ENCODE assay signal across 21 cellular contexts in the genomic region with DNA sequence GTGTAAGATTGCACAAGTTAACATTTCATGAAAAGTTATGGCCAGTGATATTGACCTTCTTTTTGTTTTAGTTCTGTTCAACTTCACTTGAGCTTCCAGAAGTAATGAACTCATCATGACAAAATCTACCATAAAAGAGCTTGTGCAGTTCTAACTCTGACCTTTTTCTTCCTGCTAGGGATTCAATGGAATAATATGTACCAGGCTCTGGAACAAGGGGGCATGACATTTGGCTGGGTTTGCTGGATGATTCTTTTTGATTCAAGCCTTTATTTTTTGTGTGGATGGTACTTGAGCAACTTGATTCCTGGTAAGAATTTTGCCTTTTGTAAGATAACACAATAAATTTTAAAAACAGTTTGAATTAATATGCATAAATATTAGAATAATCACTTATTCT.
DNase-seq lines count a peak whose midpoint lies in the region; ATAC-seq, FAIRE-seq and TF ChIP-seq lines count a peak whose summit lies in the region.
"Had no signal": no experiment of that assay in that cellular context is flagged by ENCODE, and none has a peak within 500 bp of the region (broad histone marks: within the 10 kb centered on the region; RNA-seq: fewer than 3 reads in every experiment).

No MANE protein-coding gene starts in this region.

- DNase-seq in HCEC 1CT (peak; percentile 52), choroid plexus epithelial cell (ENCODE audit: low read depth) (peak; percentile 59), medulla oblongata (ENCODE audit: extremely low spot score) (peak; percentile 15), testis (peak; percentile 58), right cardiac atrium (no peak), GM19239 (ENCODE audit: insufficient read length, low spot score) (no peak), Right ventricle myocardium inferior (ENCODE audit: missing footprints) (no peak)
- DNase-seq: AML-193; Caco-2; CD4-positive, alpha-beta T cell; HFFc6 had no signal

- H3K27ac ChIP-seq in testis (peak overlapping the region in 1 of 2 donors; percentile 25), right cardiac atrium (ENCODE audit: low read length) (no peak overlapping the region)
- H3K27ac ChIP-seq: 22Rv1, A549, C4-2B had no signal

- no peaks in the 10 kb centered on the region for H3K27me3 ChIP-seq in testis
- no peaks in the 10 kb centered on the region for H3K27me3 ChIP-seq in right cardiac atrium (ENCODE audit: control insufficient read depth, insufficient read depth)

- H3K4me1 ChIP-seq in testis (peaks cover 4% of the 10 kb centered on the region), right cardiac atrium (ENCODE audit: control insufficient read depth, insufficient read depth, low read length) (no peaks in the 10 kb centered on the region)
- H3K4me1 ChIP-seq: A549, Caco-2 had no signal

- TF ChIP-seq CTCF in choroid plexus epithelial cell (conservative IDR thresholded peaks at IDR 0.05; ENCODE audit: low read depth, low read length) = no peak
- TF ChIP-seq CTCF in testis (IDR thresholded peaks at IDR 0.05) = no peak

- no peak for FAIRE-seq in GM19239 (lab: Jason Lieb, UNC)
- FAIRE-seq: A549, D721Med, G401.6, GM12891, H54, HepG2 had no signal

- H3K36me3 ChIP-seq in testis (ENCODE audit: low read depth, missing control alignments) = no peaks in the 10 kb centered on the region

- ATAC-seq in right cardiac atrium = no peak
- ATAC-seq in Right ventricle myocardium inferior = no peak
- ATAC-seq: A549, HCT116, HepG2 had no signal

- H3K4me3 ChIP-seq in choroid plexus epithelial cell (ENCODE audit: low read depth, low read length) = no peak overlapping the region
- no peak overlapping the region for H3K4me3 ChIP-seq in testis
- no peak overlapping the region for H3K4me3 ChIP-seq in right cardiac atrium (ENCODE audit: low read length)
- H3K4me3 ChIP-seq: A549, GM23338 had no signal

- intact Hi-C loops in testis (cut with DNase I; ENCODE audit: low total_unique reads) = no loop called here
- intact Hi-C loops in right cardiac atrium (cut with DNase I) = no loop called here
- intact Hi-C loops in Right ventricle myocardium inferior (cut with DNase I) = no loop called here

- H3K9me3 ChIP-seq in testis (no peaks in the 10 kb centered on the region), right cardiac atrium (ENCODE audit: control insufficient read depth, low read length) (no peaks in the 10 kb centered on the region)
- H3K9me3 ChIP-seq: A549, Caco-2 had no signal

- no peak for TF ChIP-seq POLR2A in testis (IDR thresholded peaks at IDR 0.05)

Comparison
In these comparisons a context has a peak if more than half of its experiments do, and no peak if none do; other contexts are left out.
1. DNase-seq: peak in HCEC 1CT (single experiment), choroid plexus epithelial cell (single experiment), medulla oblongata (single experiment) and testis (single experiment); none in right cardiac atrium (0 of 3), GM19239 (single experiment) and Right ventricle myocardium inferior (single experiment).